8 cellular contexts compared by ENCODE assay signal in genomic region chr7:140696024-140696678, GRCh38. TPM values are rescaled to one million over a fixed set of nuclear protein-coding genes. Genes with fewer than 3 reads are reported as not detected.
DNase-seq lines count a peak whose midpoint lies in the region; ATAC-seq, FAIRE-seq and TF ChIP-seq lines count a peak whose summit lies in the region.

No MANE protein-coding gene starts in this region.

- H3K27me3 ChIP-seq in H1 (replicated peaks in 1 of 4; ENCODE audit: control insufficient read depth in 3 of 4, extremely low read depth in 1 of 4, insufficient read depth in 3 of 4, low read length in 3 of 4) (no peaks in the 10 kb centered on the region), mesendoderm (ENCODE audit: insufficient read depth, low read length, poor library complexity) (no peaks in the 10 kb centered on the region)

- H3K27me3 Mint-ChIP-seq in activated CD4-positive, alpha-beta memory T cell treated with anti-CD3 and anti-CD28 coated beads for 36 hours: no peaks in the 10 kb centered on the region

- H3K79me2 ChIP-seq in H1 (ENCODE audit: control insufficient read depth in 1 of 2, insufficient read depth in 2 of 2, low read length in 2 of 2) (peaks cover 0 to 33% of the 10 kb centered on the region in 2 experiments; a peak in 2 of 4 replicates), mesendoderm (ENCODE audit: control insufficient read depth, insufficient read depth, low read length) (peaks cover 21% of the 10 kb centered on the region)

- H3K4me1 ChIP-seq in H1 (replicated peaks in 1 of 4; ENCODE audit: control insufficient read depth in 3 of 4, insufficient read depth in 4 of 4, low read length in 3 of 4) (peaks cover 0 to 6% (median 2%) of the 10 kb centered on the region in 4 experiments; a peak in 3 of 7 replicates), mesendoderm (ENCODE audit: control insufficient read depth, low read depth, low read length) (no peaks in the 10 kb centered on the region)

- FAIRE-seq in GM19239 (lab: Jason Lieb, UNC) (no peak), H1 (lab: Jason Lieb, UNC) (no peak)

- H3K79me1 ChIP-seq in H1 (ENCODE audit: low read depth, low read length) (peaks cover 3% of the 10 kb centered on the region; the same call in 1 of the 2 replicates), mesendoderm (ENCODE audit: low read length) (peaks cover 8% of the 10 kb centered on the region)

- DNase-seq in AG09319 (ENCODE audit: extremely low read depth, low read depth): peak; percentile 66
- peak; percentile 94 for DNase-seq in GM19239 (ENCODE audit: insufficient read length, low spot score)
- DNase-seq in NCI-H1694 treated with DMSO at 0.1 percent for 48 hours (lab: John Stamatoyannopoulos, UW): peak; percentile 71
- DNase-seq in activated CD4-positive, alpha-beta memory T cell treated with anti-CD3 and anti-CD28 coated beads for 36 hours: peak; percentile 97
- DNase-seq in H1 (ENCODE audit: low read depth in 1 of 2, low spot score in 2 of 2): no peak
- peak; percentile 96 for DNase-seq in mesendoderm
- peak; percentile 90 for DNase-seq in stimulated activated CD8-positive, alpha-beta memory T cell treated with anti-CD3 and anti-CD28 coated beads, Interleukin-15, amount 100 ng/mL, for 1 hour (ENCODE audit: low read depth)

- CTCF ChIA-PET in activated CD4-positive, alpha-beta memory T cell treated with anti-CD3 and anti-CD28 coated beads for 36 hours (lab: Charles Lee): interaction anchor here (1.1 kb wide), 1 partner anchor 23 kb away, joined by 3 read pairs; the partner anchor contains the start of gene ADCK2
- CTCF ChIA-PET in H1 (lab: Charles Lee; ENCODE audit: partially characterized antibody): interaction anchor here (0.6 to 1.1 kb wide), 3 partner anchors 10 to 40 kb away, joined by 3 to 6 read pairs (median 3); no protein-coding TSS in a partner anchor

- H4K20me1 ChIP-seq in H1 (replicated peaks in 1 of 2; ENCODE audit: control insufficient read depth in 1 of 2, insufficient read depth in 2 of 2, low read length in 2 of 2): no peaks in the 10 kb centered on the region

- H2BK15ac ChIP-seq in H1 (ENCODE audit: low read length) (no peak overlapping the region), mesendoderm (replicated peaks; ENCODE audit: low read depth) (no peak overlapping the region)

- peaks cover 2% of the 10 kb centered on the region for H3K36me3 Mint-ChIP-seq in activated CD4-positive, alpha-beta memory T cell treated with anti-CD3 and anti-CD28 coated beads for 36 hours

- peaks cover 2% of the 10 kb centered on the region; the same call in 1 of the 2 replicates for H3K23me2 ChIP-seq in H1 (ENCODE audit: low read depth, low read length)

- H4K5ac ChIP-seq in H1 (ENCODE audit: insufficient read length, low read depth, low read length) (peak overlapping the region; percentile 84), mesendoderm (ENCODE audit: low read length) (peak overlapping the region; percentile 59)

- no peak overlapping the region for H2AK5ac ChIP-seq in H1 (ENCODE audit: low read depth, low read length)
- H2AK5ac ChIP-seq in mesendoderm (ENCODE audit: low read length): no peak overlapping the region

- TF ChIP-seq RAD21 in H1 (IDR thresholded peaks at IDR 0.05 in 1 of 2, conservative IDR thresholded peaks at IDR 0.05 in 1 of 2; ENCODE audit: low read depth in 2 of 2, low read length in 2 of 2): no peak

- TF ChIP-seq CTCF in AG09319 (IDR thresholded peaks at IDR 0.05; ENCODE audit: low read depth, low read length) (no peak), H1 (IDR thresholded peaks at IDR 0.05; ENCODE audit: control extremely low read depth in 1 of 3, insufficient read depth in 1 of 3, low read depth in 1 of 3, low read length in 3 of 3) (no peak)

- H3K23ac ChIP-seq in H1 (ENCODE audit: insufficient read length): no peak overlapping the region
- H3K23ac ChIP-seq in mesendoderm (ENCODE audit: low read length): peak overlapping the region; percentile 48

- H2AFZ ChIP-seq in H1 (ENCODE audit: low read length): peak overlapping the region; percentile 99

- H3K4ac ChIP-seq in H1 (replicated peaks; ENCODE audit: insufficient read length, low read depth, low read length): no peak overlapping the region
- H3K4ac ChIP-seq in mesendoderm (ENCODE audit: low read depth, low read length): no peak overlapping the region

- no peak overlapping the region for H3K14ac ChIP-seq in H1 (ENCODE audit: insufficient read length)

- no peak for ATAC-seq in HG03439 (IDR thresholded peaks at IDR 0.05; ENCODE audit: unreplicated experiment)

- peak overlapping the region; percentile 96; the same call in 1 of the 2 replicates for H2BK5ac ChIP-seq in H1 (ENCODE audit: low read depth, low read length)
- H2BK5ac ChIP-seq in mesendoderm (ENCODE audit: low read length): no peak overlapping the region

- H4K91ac ChIP-seq in H1 (replicated peaks; ENCODE audit: insufficient read length, low read length): no peak overlapping the region

- H4K8ac ChIP-seq in H1 (ENCODE audit: extremely low read depth, insufficient read depth, low read length) (peak overlapping the region; percentile 86), mesendoderm (ENCODE audit: low read depth, low read length) (no peak overlapping the region)

- H3K4me3 Mint-ChIP-seq in activated CD4-positive, alpha-beta memory T cell treated with anti-CD3 and anti-CD28 coated beads for 36 hours: peak overlapping the region; percentile 95

- peak overlapping the region; percentile 97 for H3K27ac Mint-ChIP-seq in activated CD4-positive, alpha-beta memory T cell treated with anti-CD3 and anti-CD28 coated beads for 36 hours

- H3K4me2 ChIP-seq in H1 (ENCODE audit: insufficient read depth in 1 of 2, low read depth in 2 of 2, low read length in 2 of 2) (peak overlapping the region; percentile 68 to 80), mesendoderm (ENCODE audit: low read length) (peak overlapping the region; percentile 37)

- intact Hi-C loops in activated CD4-positive, alpha-beta memory T cell treated with anti-CD3 and anti-CD28 coated beads for 36 hours (cut with micrococcal nuclease): loop anchor here (1.0 to 10.0 kb wide), 6 partner anchors 23 to 859 kb away; partner anchors contain the start of genes AGK, BRAF, MKRN1 and MRPS33

- WGBS in H1 (ENCODE audit: extremely low coverage in 1 of 2, insufficient coverage in 1 of 2, insufficient read length in 1 of 2, insufficient replicate concordance in 2 of 2, low coverage in 1 of 2, low lambda C conversion rate in 2 of 2, missing lambda C conversion rate in 1 of 2), 2 experiments: 37% methylated on average over 23 of the region's 23 CpGs; no CpG with 5 or more reads in 1 of the 2 experiments
- WGBS in mesendoderm (ENCODE audit: extremely low coverage, insufficient coverage, low lambda C conversion rate): no CpG with 5 or more reads among the region's 23 CpGs

- H3K27ac ChIP-seq in H1 (ENCODE audit: low read depth, low read length): peak overlapping the region; percentile 63; the same call in 1 of the 2 replicates
- no peak overlapping the region for H3K27ac ChIP-seq in mesendoderm (ENCODE audit: low read depth, low read length)

- peaks cover 32% of the 10 kb centered on the region for H3K4me1 Mint-ChIP-seq in activated CD4-positive, alpha-beta memory T cell treated with anti-CD3 and anti-CD28 coated beads for 36 hours (ENCODE audit: low read depth)

- TF ChIP-seq POLR2A in H1 (IDR thresholded peaks at IDR 0.05; ENCODE audit: control extremely low read depth in 1 of 2, low read depth in 2 of 2, low read length in 2 of 2): no peak

- H3K9me3 ChIP-seq in H1 (ENCODE audit: insufficient read depth in 2 of 2, low read depth in 1 of 2, low read length in 1 of 2): no peaks in the 10 kb centered on the region

- TF ChIP-seq EP300 in H1 (IDR thresholded peaks at IDR 0.05; ENCODE audit: borderline replicate concordance in 1 of 2, low read depth in 2 of 2, low read length in 2 of 2): no peak

- H3K36me3 ChIP-seq in H1 (ENCODE audit: control insufficient read depth in 2 of 4, insufficient read depth in 4 of 4, low read length in 3 of 4) (no peaks in the 10 kb centered on the region), mesendoderm (ENCODE audit: control insufficient read depth, insufficient read depth, low read length) (no peaks in the 10 kb centered on the region)

- no peaks in the 10 kb centered on the region for H3K9me3 Mint-ChIP-seq in activated CD4-positive, alpha-beta memory T cell treated with anti-CD3 and anti-CD28 coated beads for 36 hours

- H2BK120ac ChIP-seq in H1 (replicated peaks; ENCODE audit: low read depth, low read length): no peak overlapping the region
- H2BK120ac ChIP-seq in mesendoderm (ENCODE audit: low read depth, low read length): no peak overlapping the region

- H3K56ac ChIP-seq in H1 (replicated peaks; ENCODE audit: insufficient read length, low read depth, low read length) (no peak overlapping the region), mesendoderm (ENCODE audit: low read length) (peak overlapping the region; percentile 86)

- H3K9ac ChIP-seq in H1 (replicated peaks in 1 of 4; ENCODE audit: extremely low read depth in 1 of 4, low read depth in 3 of 4, low read length in 3 of 4) (peak overlapping the region; percentile 34 to 89 (median 76); a peak in 6 of 7 replicates), mesendoderm (ENCODE audit: low read length) (peak overlapping the region; percentile 72)

- peak overlapping the region; percentile 65 to 92 (median 88) for H3K4me3 ChIP-seq in H1 (ENCODE audit: extremely low read depth in 1 of 4, insufficient read depth in 2 of 4, low read depth in 3 of 4, low read length in 4 of 4)
- no peak overlapping the region for H3K4me3 ChIP-seq in mesendoderm (ENCODE audit: low read length)

- H3K18ac ChIP-seq in H1 (ENCODE audit: extremely low read depth, low read length) (no peak overlapping the region; the same call in 1 of the 2 replicates), mesendoderm (ENCODE audit: low read length) (no peak overlapping the region)

- POLR2A ChIA-PET in activated CD4-positive, alpha-beta memory T cell treated with anti-CD3 and anti-CD28 coated beads for 36 hours (lab: Charles Lee): interaction anchor here (1.0 kb wide), 1 partner anchor 219 kb away, joined by 3 read pairs; no protein-coding TSS in a partner anchor
- POLR2A ChIA-PET in H1 (lab: Charles Lee; ENCODE audit: partially characterized antibody): interaction anchor here (0.6 to 2.0 kb wide), 6 partner anchors 9 to 331 kb away, joined by 3 to 6 read pairs (median 3); partner anchors contain the start of gene ADCK2

- H2BK20ac ChIP-seq in H1 (ENCODE audit: low read length): no peak overlapping the region

- H2BK12ac ChIP-seq in H1 (ENCODE audit: low read depth, low read length): no peak overlapping the region; the same call in none of the 2 replicates

RNA-seq across cellular contexts. Expression of gene NDUFB2, which starts 0.4 kb away (rescaled TPM):
- 100 to 1,000 TPM; 171 to 183 TPM for total RNA-seq in activated CD4-positive, alpha-beta memory T cell treated with anti-CD3 and anti-CD28 coated beads for 36 hours
- 168 and 170 TPM in 2 replicates for total RNA-seq in H1 (2021; fragmentation: NEBNext Ultra II Directional; extraction: Animal tissue kit (Norgen Biotek cat#: 25700))
- 881 and 997 TPM in 2 replicates for polyA plus RNA-seq in H1 (2011; rRNA removed)
- 532 TPM for polyA plus RNA-seq in H1 (2011; cell fraction: cytosol; rRNA removed)
- polyA plus RNA-seq in H1 (2011; cell fraction: nucleus; rRNA removed): 232 TPM
- 258 to 279 TPM (median 266 TPM) in 4 replicates for polyA plus RNA-seq in H1 (2012, experiment 1 of 2)
- polyA plus RNA-seq in H1 (2012, experiment 2 of 2): 637 TPM
- 290 TPM for polyA plus RNA-seq in H1 (2013, experiment 1 of 2)
- polyA plus RNA-seq in H1 (2013, experiment 2 of 2): 324 TPM
- 45.0 and 47.6 TPM in 2 replicates for polyA minus RNA-seq in H1 (2011; rRNA and poly(A)+ RNA removed)
- 37.9 TPM for polyA minus RNA-seq in H1 (2011; cell fraction: cytosol; rRNA and poly(A)+ RNA removed)
- 43.9 TPM for polyA minus RNA-seq in H1 (2011; cell fraction: nucleus; rRNA and poly(A)+ RNA removed)
- polyA plus RNA-seq in mesendoderm (2013, experiment 1 of 2): 386 TPM
- polyA plus RNA-seq in mesendoderm (2013, experiment 2 of 2): 383 TPM

RNA-seq across cellular contexts. Expression of gene ADCK2, which starts 23.4 kb away (rescaled TPM):
- total RNA-seq in activated CD4-positive, alpha-beta memory T cell treated with anti-CD3 and anti-CD28 coated beads for 36 hours: 10 to 100 TPM; 24.2 to 24.4 TPM
- 10.3 and 11.7 TPM in 2 replicates for total RNA-seq in H1 (2021; fragmentation: NEBNext Ultra II Directional; extraction: Animal tissue kit (Norgen Biotek cat#: 25700))
- 6.9 and 9.8 TPM in 2 replicates for polyA plus RNA-seq in H1 (2011; rRNA removed)
- 8.6 TPM for polyA plus RNA-seq in H1 (2011; cell fraction: cytosol; rRNA removed)
- polyA plus RNA-seq in H1 (2011; cell fraction: nucleus; rRNA removed): 9.1 TPM
- 7.5 to 12.1 TPM (median 10.2 TPM) in 4 replicates for polyA plus RNA-seq in H1 (2012, experiment 1 of 2)
- polyA plus RNA-seq in H1 (2012, experiment 2 of 2): 14.6 TPM
- 6.7 TPM for polyA plus RNA-seq in H1 (2013, experiment 1 of 2)
- polyA plus RNA-seq in H1 (2013, experiment 2 of 2): 6.8 TPM
- polyA minus RNA-seq in H1 (2011; rRNA and poly(A)+ RNA removed): 8.7 and 8.9 TPM in 2 replicates
- polyA minus RNA-seq in H1 (2011; cell fraction: cytosol; rRNA and poly(A)+ RNA removed): 4.6 TPM
- 4.7 TPM for polyA minus RNA-seq in H1 (2011; cell fraction: nucleus; rRNA and poly(A)+ RNA removed)
- polyA plus RNA-seq in mesendoderm (2013, experiment 1 of 2): 3.9 TPM
- 3.9 TPM for polyA plus RNA-seq in mesendoderm (2013, experiment 2 of 2)

RNA-seq across cellular contexts. Expression of gene DENND2A, which starts 55.5 kb away (rescaled TPM):
- not detected for total RNA-seq in activated CD4-positive, alpha-beta memory T cell treated with anti-CD3 and anti-CD28 coated beads for 36 hours
- total RNA-seq in H1 (2021; fragmentation: NEBNext Ultra II Directional; extraction: Animal tissue kit (Norgen Biotek cat#: 25700)): 11.4 and 13.0 TPM in 2 replicates
- 5.0 and 6.0 TPM in 2 replicates for polyA plus RNA-seq in H1 (2011; rRNA removed)
- 5.6 TPM for polyA plus RNA-seq in H1 (2011; cell fraction: cytosol; rRNA removed)
- 8.0 TPM for polyA plus RNA-seq in H1 (2011; cell fraction: nucleus; rRNA removed)
- polyA plus RNA-seq in H1 (2012, experiment 1 of 2): 7.1 to 8.8 TPM (median 8.0 TPM) in 4 replicates
- polyA plus RNA-seq in H1 (2012, experiment 2 of 2): 5.8 TPM
- polyA plus RNA-seq in H1 (2013, experiment 1 of 2): 6.1 TPM
- polyA plus RNA-seq in H1 (2013, experiment 2 of 2): 6.6 TPM
- polyA minus RNA-seq in H1 (2011; rRNA and poly(A)+ RNA removed): 8.0 and 12.4 TPM in 2 replicates
- polyA minus RNA-seq in H1 (2011; cell fraction: cytosol; rRNA and poly(A)+ RNA removed): 4.6 TPM
- polyA minus RNA-seq in H1 (2011; cell fraction: nucleus; rRNA and poly(A)+ RNA removed): 6.4 TPM
- 3.6 TPM for polyA plus RNA-seq in mesendoderm (2013, experiment 1 of 2)
- 4.0 TPM for polyA plus RNA-seq in mesendoderm (2013, experiment 2 of 2)

Comparison
In these comparisons a context has a peak if more than half of its experiments do, and no peak if none do; other contexts are left out.
1. DNase-seq: peak in AG09319 (single experiment), GM19239 (single experiment), NCI-H1694 treated with DMSO at 0.1 percent for 48 hours (single experiment), activated CD4-positive, alpha-beta memory T cell treated with anti-CD3 and anti-CD28 coated beads for 36 hours (single experiment), mesendoderm (single experiment) and stimulated activated CD8-positive, alpha-beta memory T cell treated with anti-CD3 and anti-CD28 coated beads, Interleukin-15, amount 100 ng/mL, for 1 hour (single experiment); none in H1 (0 of 2).
2. RNA of gene DENND2A, which starts 55.5 kb away (total RNA-seq): 11.4 to 13.0 TPM in H1; not detected in activated CD4-positive, alpha-beta memory T cell treated with anti-CD3 and anti-CD28 coated beads for 36 hours; every median in the first group is over 10 times any median in the second.